Comparison of ENCODE assay signal across 8 cellular contexts in the genomic region with DNA sequence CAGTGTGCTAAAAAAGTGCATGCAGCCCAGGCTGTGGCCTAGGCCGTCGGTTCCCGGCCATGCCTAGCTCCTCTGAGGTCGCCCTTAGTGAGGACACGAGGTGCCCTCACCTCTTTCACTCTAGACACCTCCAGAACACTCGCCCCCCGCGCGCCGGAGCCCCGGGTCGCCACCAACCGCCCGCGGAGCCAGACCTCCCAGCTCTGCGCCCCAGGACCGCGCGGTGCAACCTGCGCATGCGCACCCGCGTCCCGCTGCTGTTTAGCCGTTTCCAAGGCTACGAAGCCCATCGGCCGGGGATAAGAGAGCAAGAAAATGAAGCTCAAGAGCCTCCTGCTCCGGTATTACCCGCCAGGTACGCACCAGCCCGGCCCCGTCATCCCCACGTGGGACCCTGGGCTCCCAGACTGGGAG. TPM values are rescaled to one million over a fixed set of nuclear protein-coding genes. Genes with fewer than 3 reads are reported as not detected.
DNase-seq lines count a peak whose midpoint lies in the region; ATAC-seq and TF ChIP-seq lines count a peak whose summit lies in the region.

DAW1 (plus strand) TSS at position 257 of the 414 bp plus-strand sequence; CDS start at position 316, 59 bp downstream.

- H3K4me3 ChIP-seq in mammary epithelial cell (replicated peaks in 1 of 3; ENCODE audit: insufficient read depth in 1 of 3, low read depth in 2 of 3, low read length in 3 of 3) (peak within 1 kb of the TSS in 2 of 3 experiments; percentile 2 to 16), iPS-18c (ENCODE audit: insufficient read depth, low read depth, low read length) (peak within 1 kb of the TSS; percentile 67; the same call in 1 of the 2 replicates)

- no peak within 1 kb of the TSS for H3K9ac ChIP-seq in mammary epithelial cell (ENCODE audit: insufficient read depth, low read length)

- CTCF ChIA-PET in HEK293T (lab: Yijun Ruan, JAX): no interaction called here
- CTCF ChIA-PET in mammary epithelial cell (lab: Charles Lee; ENCODE audit: low non-redundant PET): interaction anchor here (0.5 to 1.0 kb wide), 2 partner anchors 8 to 9 kb away, joined by 4 read pairs; no protein-coding TSS in a partner anchor

- H2AFZ ChIP-seq in mammary epithelial cell (ENCODE audit: low read depth, low read length): peak within 1 kb of the TSS; percentile 87

- H3K36me3 ChIP-seq in mammary epithelial cell (ENCODE audit: insufficient read depth, low read length): no peaks in the 10 kb centered on the region

- dilution Hi-C loops in mammary epithelial cell (cut with HindIII; ENCODE audit: low sequenced_read_pairs): no loop called here

- in situ Hi-C loops in mammary epithelial cell (cut with MboI; ENCODE audit: low sequenced_read_pairs in 2 of 2): loop anchor here in 1 of 2 donors (25.0 kb wide), 1 partner anchor 459 kb away; no protein-coding TSS in a partner anchor

- no peak for ATAC-seq in HG02763 (IDR thresholded peaks at IDR 0.05; ENCODE audit: unreplicated experiment)

- 22% methylated on average over 8 of the region's 34 CpGs for WGBS in mammary epithelial cell (ENCODE audit: low coverage, missing lambda C conversion rate)

- H3K79me2 ChIP-seq in mammary epithelial cell (ENCODE audit: insufficient read depth, low read length): no peaks in the 10 kb centered on the region

- no peaks in the 10 kb centered on the region for H3K9me3 ChIP-seq in mammary epithelial cell (replicated peaks; ENCODE audit: insufficient read depth, low read length)
- no peaks in the 10 kb centered on the region for H3K9me3 ChIP-seq in iPS-18c (ENCODE audit: control insufficient read depth, insufficient read depth, low read length)

- no peak for TF ChIP-seq CTCF in mammary epithelial cell (conservative IDR thresholded peaks at IDR 0.05 in 1 of 2, IDR thresholded peaks at IDR 0.05 in 1 of 2; ENCODE audit: extremely low read depth in 1 of 2, insufficient read depth in 1 of 2, low read depth in 1 of 2, low read length in 2 of 2)

- no peak within 1 kb of the TSS for H3K27ac ChIP-seq in mammary epithelial cell (ENCODE audit: insufficient read depth, low read depth, low read length)

- peaks cover 12% of the 10 kb centered on the region for H3K4me1 ChIP-seq in mammary epithelial cell (ENCODE audit: insufficient read depth, low read length)

- POLR2A ChIA-PET in HEK293T (lab: Yijun Ruan, JAX): no interaction called here

- peak within 1 kb of the TSS; percentile 72 for H3K4me2 ChIP-seq in mammary epithelial cell (ENCODE audit: insufficient read depth, low read depth, low read length)

- no peaks in the 10 kb centered on the region for H3K27me3 ChIP-seq in mammary epithelial cell (ENCODE audit: insufficient read depth, low read length)

- intact Hi-C loops in mammary epithelial cell (cut with micrococcal nuclease): no loop called here

- BruUV-seq in mammary epithelial cell (replicated peaks; lab: Mats Ljungman, UMichigan): no TSS peak

- H4K20me1 ChIP-seq in mammary epithelial cell (ENCODE audit: insufficient read depth, low read length): no peaks in the 10 kb centered on the region

- DNase-seq in CD1c-positive myeloid dendritic cell (ENCODE audit: extremely low spot score) (peak; percentile 46), HEK293T (ENCODE audit: extremely low spot score) (peak; percentile 66), T-helper 2 cell (peak in 3 of 5 experiments; percentile 14 to 60 (median 43)), mammary epithelial cell (no peak), OCI-M2 (lab: John Stamatoyannopoulos, UW; ENCODE audit: unreplicated experiment) (no peak)
- peak; percentile 32 for DNase-seq in stimulated activated CD4-positive, alpha-beta T cell treated with anti-CD3 and anti-CD28 coated beads, Interleukin-12 subunit alpha, Interleukin-12 subunit beta, amount 100 ng/mL, for 4 hours

TF ChIP-seq in HEK293T, 16 proteins besides CTCF, POLR2A, EP300 and RAD21:
- TF ChIP-seq FOXK2 (IDR thresholded peaks at IDR 0.05) (no peak), LEF1 (IDR thresholded peaks at IDR 0.05; ENCODE audit: borderline replicate concordance) (no peak), L3MBTL2 (conservative IDR thresholded peaks at IDR 0.05) (no peak), ZNF384 (IDR thresholded peaks at IDR 0.05) (no peak), FOXA1 (IDR thresholded peaks at IDR 0.05) (no peak), NFRKB (IDR thresholded peaks at IDR 0.05) (no peak), TARDBP (IDR thresholded peaks at IDR 0.05) (no peak), ELF4 (IDR thresholded peaks at IDR 0.05) (no peak)

RNA-seq across cellular contexts. Expression of gene DAW1, which starts in this region (rescaled TPM):
- under 1 TPM in 1 of 2 donors, not detected in 1; under 0.01 TPM for total RNA-seq in mammary epithelial cell
- polyA plus RNA-seq in mammary epithelial cell: 0.14 TPM
- polyA minus RNA-seq in mammary epithelial cell: not detected

Comparison
In these comparisons a context has a peak if more than half of its experiments do, and no peak if none do; other contexts are left out.
1. DNase-seq: peak in CD1c-positive myeloid dendritic cell (single experiment), HEK293T (single experiment), T-helper 2 cell (3 of 5) and stimulated activated CD4-positive, alpha-beta T cell treated with anti-CD3 and anti-CD28 coated beads, Interleukin-12 subunit alpha, Interleukin-12 subunit beta, amount 100 ng/mL, for 4 hours (single experiment); none in mammary epithelial cell (single experiment) and OCI-M2 (single experiment).